ENCODE assay signal across 9 cellular contexts in genomic region chr5:157671592-157672330, GRCh38. TPM values are rescaled to one million over a fixed set of nuclear protein-coding genes. Genes with fewer than 3 reads are reported as not detected.
DNase-seq lines count a peak whose midpoint lies in the region; ATAC-seq lines count a peak whose summit lies in the region.
"Had no signal": no experiment of that assay in that cellular context is flagged by ENCODE, and none has a peak within 500 bp of the region (broad histone marks: within the 10 kb centered on the region; RNA-seq: fewer than 3 reads in every experiment).

No MANE protein-coding gene starts in this region.

- peaks cover 0 to 5% of the 10 kb centered on the region in 2 donors for H3K9me3 Mint-ChIP-seq in activated naive CD4-positive, alpha-beta T cell treated with anti-CD3 and anti-CD28 coated beads, Interleukin-2, amount 50 U/mL, for 72 hours

- DNase-seq in H7 (no peak), NCI-H146 treated with DMSO at 0.1 percent for 48 hours (lab: John Stamatoyannopoulos, UW; ENCODE audit: unreplicated experiment) (no peak), activated gamma-delta T cell treated with Interleukin-2 at 50 U/mL for 16 hours (no peak), NCI-H1105 treated with DMSO at 0.1 percent for 48 hours (lab: John Stamatoyannopoulos, UW) (no peak)
- no peak for DNase-seq in activated naive CD4-positive, alpha-beta T cell treated with anti-CD3 and anti-CD28 coated beads, Interleukin-2, amount 50 U/mL, for 72 hours (ENCODE audit: low spot score in 2 of 2)
- DNase-seq: Karpas-422 had no signal

- peak overlapping the region; percentile 29 to 67 for H3K27ac Mint-ChIP-seq in activated naive CD4-positive, alpha-beta T cell treated with anti-CD3 and anti-CD28 coated beads, Interleukin-2, amount 50 U/mL, for 72 hours

- peak overlapping the region; percentile 12 to 72 (median 54) for H3K9ac ChIP-seq in skeletal muscle tissue (ENCODE audit: low read depth in 1 of 3, low read length in 3 of 3)

- H3K36me3 ChIP-seq in H7 (replicated peaks; ENCODE audit: control insufficient read depth, insufficient read depth, low read length) (no peaks in the 10 kb centered on the region), skeletal muscle tissue (ENCODE audit: control insufficient read depth in 3 of 3, insufficient read depth in 3 of 3, low read length in 3 of 3) (no peaks in the 10 kb centered on the region)

- peaks cover 13 to 14% of the 10 kb centered on the region in 2 donors for H3K36me3 Mint-ChIP-seq in activated naive CD4-positive, alpha-beta T cell treated with anti-CD3 and anti-CD28 coated beads, Interleukin-2, amount 50 U/mL, for 72 hours

- H3K27me3 ChIP-seq in H7 (ENCODE audit: control insufficient read depth, insufficient read depth, low read length) (peaks cover 20% of the 10 kb centered on the region; the same call in 1 of the 2 replicates), skeletal muscle tissue (ENCODE audit: control insufficient read depth in 3 of 3, insufficient read depth in 3 of 3, low read length in 3 of 3) (peaks cover 4 to 26% (median 26%) of the 10 kb centered on the region in 3 donors)

- H3K9me3 ChIP-seq in iPS-18c (ENCODE audit: control insufficient read depth, insufficient read depth, low read length) = no peaks in the 10 kb centered on the region
- no peaks in the 10 kb centered on the region for H3K9me3 ChIP-seq in skeletal muscle tissue (ENCODE audit: control insufficient read depth in 3 of 3, low read length in 3 of 3)

- no peak overlapping the region for H3K27ac ChIP-seq in skeletal muscle tissue (ENCODE audit: low read depth, low read length)

- H3K4me3 ChIP-seq in H7 (ENCODE audit: insufficient read depth, low read depth, low read length) = peak overlapping the region; percentile 43; the same call in 1 of the 2 replicates
- peak overlapping the region; percentile 64 for H3K4me3 ChIP-seq in iPS-18c (ENCODE audit: insufficient read depth, low read depth, low read length)
- peak overlapping the region; percentile 69 to 77 (median 73) for H3K4me3 ChIP-seq in skeletal muscle tissue (ENCODE audit: low read length in 3 of 3)

- ATAC-seq in activated naive CD4-positive, alpha-beta T cell treated with anti-CD3 and anti-CD28 coated beads, Interleukin-2, amount 50 U/mL, for 72 hours = no peak
- no peak for ATAC-seq in GM21526 (IDR thresholded peaks at IDR 0.05; ENCODE audit: low FRiP score, unreplicated experiment)

- peaks cover 4 to 13% (median 9%) of the 10 kb centered on the region in 3 donors for H3K4me1 ChIP-seq in skeletal muscle tissue (ENCODE audit: control insufficient read depth in 3 of 3, insufficient read depth in 3 of 3, low read length in 3 of 3)

RNA-seq across cellular contexts. Expression of gene C5orf52, which starts 0.4 kb away (rescaled TPM):
- total RNA-seq in H7 (2014; rRNA removed; shearing (Covaris generic)) = not detected in 2 replicates
- not detected for total RNA-seq in activated naive CD4-positive, alpha-beta T cell treated with anti-CD3 and anti-CD28 coated beads, Interleukin-2, amount 50 U/mL, for 72 hours
- total RNA-seq in skeletal muscle tissue = not detected

RNA-seq across cellular contexts. Expression of gene SOX30, which starts 19.5 kb away (rescaled TPM):
- 0.04 and 0.42 TPM in 2 replicates for total RNA-seq in H7 (2014; rRNA removed; shearing (Covaris generic))
- under 1 TPM in 1 of 2 donors, not detected in 1; 0.14 TPM for total RNA-seq in activated naive CD4-positive, alpha-beta T cell treated with anti-CD3 and anti-CD28 coated beads, Interleukin-2, amount 50 U/mL, for 72 hours
- not detected for total RNA-seq in skeletal muscle tissue

RNA-seq across cellular contexts. Expression of gene THG1L, which starts 59.5 kb away (rescaled TPM):
- total RNA-seq in H7 (2014; rRNA removed; shearing (Covaris generic)) = 16.6 and 16.8 TPM in 2 replicates
- total RNA-seq in activated naive CD4-positive, alpha-beta T cell treated with anti-CD3 and anti-CD28 coated beads, Interleukin-2, amount 50 U/mL, for 72 hours = 10 to 100 TPM; 13.2 to 32.3 TPM
- 31.3 TPM for total RNA-seq in skeletal muscle tissue
